21 cellular contexts compared by ENCODE assay signal in the genomic region with DNA sequence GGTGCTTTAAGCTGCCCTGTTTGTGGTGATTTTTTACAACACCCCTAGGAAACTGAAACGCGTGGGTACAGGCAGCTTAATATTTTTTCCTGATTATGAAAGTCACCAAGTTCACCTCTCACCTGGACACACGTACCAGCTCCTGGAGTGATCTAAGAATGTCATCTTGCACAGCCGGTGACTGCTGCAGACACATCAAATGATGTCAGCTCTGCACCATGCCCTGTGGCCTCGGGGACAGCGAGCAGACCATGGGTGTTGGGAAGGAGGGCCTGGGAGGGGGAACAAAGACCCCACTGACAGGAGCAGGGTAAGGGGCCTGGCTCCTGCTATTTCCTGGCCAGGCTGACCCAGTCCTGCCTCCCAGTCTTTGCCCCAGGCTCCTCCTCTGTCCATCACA.
DNase-seq lines count a peak whose midpoint lies in the region; ATAC-seq, FAIRE-seq and TF ChIP-seq lines count a peak whose summit lies in the region.
"Had no signal": no experiment of that assay in that cellular context is flagged by ENCODE, and none has a peak within 500 bp of the region (broad histone marks: within the 10 kb centered on the region; RNA-seq: fewer than 3 reads in every experiment).

No MANE protein-coding gene starts in this region.

- no peak overlapping the region for H3K14ac ChIP-seq in trophoblast cell (ENCODE audit: low read length)

- no CpG with 5 or more reads among the region's 6 CpGs for WGBS in trophoblast cell (ENCODE audit: extremely low coverage, insufficient coverage, insufficient read length)

- H3K27me3 ChIP-seq in PC-9 (ENCODE audit: insufficient read depth, low read depth) (no peaks in the 10 kb centered on the region), trophoblast cell (ENCODE audit: insufficient read depth, low read length) (no peaks in the 10 kb centered on the region)

- H3K27ac ChIP-seq in PC-9 (peak overlapping the region; percentile 71), trophoblast cell (ENCODE audit: low read depth, low read length) (no peak overlapping the region)

- H3K79me2 ChIP-seq in PC-9 (ENCODE audit: low read depth), result no peaks in the 10 kb centered on the region; the same call in 1 of the 2 replicates
- H3K79me2 ChIP-seq in trophoblast cell (ENCODE audit: control insufficient read depth, insufficient read depth, low read length, poor library complexity), result no peaks in the 10 kb centered on the region

- H3K4me3 ChIP-seq in PC-9 (no peak overlapping the region), trophoblast cell (ENCODE audit: low read depth, low read length) (no peak overlapping the region)

- H3K23ac ChIP-seq in trophoblast cell (ENCODE audit: low read length), result no peak overlapping the region

- no TSS peak for BruUV-seq in PC-9 (replicated peaks; lab: Mats Ljungman, UMichigan)

- H2AFZ ChIP-seq in PC-9 (no peak overlapping the region), trophoblast cell (ENCODE audit: insufficient read depth, low read length, poor library complexity) (no peak overlapping the region)

- H3K36me3 ChIP-seq in PC-9 (ENCODE audit: low read depth), result no peaks in the 10 kb centered on the region
- no peaks in the 10 kb centered on the region for H3K36me3 ChIP-seq in trophoblast cell (ENCODE audit: control insufficient read depth in 1 of 2, insufficient read depth in 2 of 2, low read length in 2 of 2)

- no peak overlapping the region for H2BK120ac ChIP-seq in trophoblast cell (ENCODE audit: insufficient read depth, low read length, poor library complexity)

- H3K4ac ChIP-seq in trophoblast cell (ENCODE audit: low read depth, low read length), result no peak overlapping the region

- no peaks in the 10 kb centered on the region for H3K9me2 ChIP-seq in PC-9 (ENCODE audit: insufficient read depth)

- H3F3A ChIP-seq in PC-9 (ENCODE audit: insufficient read depth, low read depth), result peaks cover 20% of the 10 kb centered on the region

- peaks cover 1% of the 10 kb centered on the region for H3K79me1 ChIP-seq in trophoblast cell (ENCODE audit: low read length)

- H2BK12ac ChIP-seq in trophoblast cell (ENCODE audit: low read length), result no peak overlapping the region

- no peak overlapping the region for H2BK5ac ChIP-seq in trophoblast cell (ENCODE audit: low read depth, low read length, poor library complexity)

- no peaks in the 10 kb centered on the region for H4K20me1 ChIP-seq in PC-9 (ENCODE audit: insufficient read depth)

- H4K91ac ChIP-seq in trophoblast cell (ENCODE audit: low read depth, low read length), result no peak overlapping the region

- H3K9ac ChIP-seq in trophoblast cell (ENCODE audit: low read length), result no peak overlapping the region

- H3K4me2 ChIP-seq in PC-9 (peak overlapping the region; percentile 53), trophoblast cell (ENCODE audit: low read length) (no peak overlapping the region)

- no peak overlapping the region for H4K8ac ChIP-seq in trophoblast cell (ENCODE audit: low read depth, low read length)

- ATAC-seq in left colon, result no peak
- ATAC-seq in GM18861 (IDR thresholded peaks at IDR 0.05; ENCODE audit: unreplicated experiment), result no peak

- no peak for TF ChIP-seq CTCF in PC-9 (conservative IDR thresholded peaks at IDR 0.05)

- CTCF ChIA-PET in PC-9 (lab: Charles Lee), result no interaction called here

- H4K12ac ChIP-seq in trophoblast cell (ENCODE audit: low read depth, low read length), result no peak overlapping the region

- DNase-seq in GM18507 (ENCODE audit: extremely low spot score, insufficient read length, low read depth), result no peak
- DNase-seq in PC-9, result peak in 1 of 2 experiments; percentile 76
- peak; percentile 57 to 72 for DNase-seq in trophoblast cell
- DNase-seq in Kasumi-1 (lab: John Stamatoyannopoulos, UW), result no peak
- DNase-seq in cortex of kidney (lab: John Stamatoyannopoulos, UW), result no peak
- no peak for DNase-seq in left colon
- DNase-seq: Caco-2; CD4-positive, alpha-beta memory T cell; DMS 273 treated with DMSO at 0.1 percent for 48 hours; DMS79 treated with DMSO at 0.1 percent for 48 hours; H7; HFFc6; KBM-7; NCI-H1105; NCI-H2029 treated with DMSO at 0.1 percent for 48 hours; NCI-H345; NCI-H524 treated with DMSO at 0.1 percent for 48 hours; NCI-H82; OCI-M1; SHP77 had no signal

- FAIRE-seq in GM18507 (lab: Jason Lieb, UNC), result peak; percentile 26

- H3K9me3 ChIP-seq in PC-9 (ENCODE audit: insufficient read depth, low read depth) (no peaks in the 10 kb centered on the region), trophoblast cell (ENCODE audit: insufficient read depth, low read depth, low read length) (no peaks in the 10 kb centered on the region)
- H3K9me3 ChIP-seq: Caco-2 had no signal

- POLR2A ChIA-PET in PC-9 (lab: Charles Lee; ENCODE audit: unreplicated experiment), result no interaction called here

- no peak overlapping the region for H3K18ac ChIP-seq in trophoblast cell (ENCODE audit: low read length)

- H3K4me1 ChIP-seq in PC-9 (replicated peaks; ENCODE audit: insufficient read depth) (peaks cover 26% of the 10 kb centered on the region), trophoblast cell (ENCODE audit: control insufficient read depth in 1 of 2, insufficient read depth in 2 of 2, low read length in 2 of 2) (peaks cover 4% of the 10 kb centered on the region in 2 experiments)
- H3K4me1 ChIP-seq: Caco-2 had no signal

- H2AK5ac ChIP-seq in trophoblast cell (ENCODE audit: low read length), result no peak overlapping the region

- intact Hi-C loops in PC-9 (cut with micrococcal nuclease; ENCODE audit: unreplicated experiment), result no loop called here
- intact Hi-C loops in left colon (cut with DNase I, micrococcal nuclease), result no loop called here

Comparison
In these comparisons a context has a peak if more than half of its experiments do, and no peak if none do; other contexts are left out.
1. DNase-seq: peak in trophoblast cell (2 of 2); none in GM18507 (single experiment), Kasumi-1 (0 of 2), cortex of kidney (single experiment) and left colon (0 of 2).